In genomic region chr9:79757906-79758669, GRCh38 we compare ENCODE assay signal across 10 cellular contexts.
A peak's percentile ranks its signal among the peaks of the same experiment; 100 is the strongest.
DNase-seq lines count a peak whose midpoint lies in the region; TF ChIP-seq lines count a peak whose summit lies in the region.
"Had no signal": no experiment of that assay in that cellular context is flagged by ENCODE, and none has a peak within 500 bp of the region (broad histone marks: within the 10 kb centered on the region; RNA-seq: fewer than 3 reads in every experiment).

No MANE protein-coding gene starts in this region.

- no peak overlapping the region for H3K4me3 ChIP-seq in Loucy (ENCODE audit: low read length, poor library complexity, severe bottlenecking)
- H3K4me3 ChIP-seq in rectal smooth muscle tissue (ENCODE audit: low read length) = no peak overlapping the region
- H3K4me3 ChIP-seq: thoracic aorta had no signal

- no peaks in the 10 kb centered on the region for H4K20me1 ChIP-seq in Loucy (ENCODE audit: insufficient read depth, low read length, poor library complexity, severe bottlenecking)

- no peak overlapping the region for H3K27ac Mint-ChIP-seq in endothelial cell (ENCODE audit: unreplicated experiment)
- H3K27ac Mint-ChIP-seq in activated naive CD4-positive, alpha-beta T cell treated with anti-CD3 and anti-CD28 coated beads, Interleukin-2, amount 10 ng/mL, durations not matched to agents 7 days and 5 days = no peak overlapping the region

- CTCF ChIA-PET in activated naive CD4-positive, alpha-beta T cell treated with anti-CD3 and anti-CD28 coated beads, Interleukin-2, amount 10 ng/mL, durations not matched to agents 7 days and 5 days (lab: Charles Lee) = no interaction called here

- peaks cover 2% of the 10 kb centered on the region for H3K36me3 Mint-ChIP-seq in endothelial cell (ENCODE audit: low read depth, unreplicated experiment)
- H3K36me3 Mint-ChIP-seq in activated naive CD4-positive, alpha-beta T cell treated with anti-CD3 and anti-CD28 coated beads, Interleukin-2, amount 10 ng/mL, durations not matched to agents 7 days and 5 days = no peaks in the 10 kb centered on the region

- H3K36me3 ChIP-seq in Loucy (ENCODE audit: insufficient read depth, low read length) = no peaks in the 10 kb centered on the region
- H3K36me3 ChIP-seq in rectal smooth muscle tissue (ENCODE audit: control insufficient read depth, insufficient read depth, low read length) = no peaks in the 10 kb centered on the region
- H3K36me3 ChIP-seq: thoracic aorta had no signal

- H3K27ac ChIP-seq in rectal smooth muscle tissue (ENCODE audit: low read depth, low read length) = peak overlapping the region; percentile 27
- no peak overlapping the region for H3K27ac ChIP-seq in substantia nigra (ENCODE audit: low read depth, low read length, poor library complexity, severe bottlenecking)
- H3K27ac ChIP-seq: KMS-11, thoracic aorta had no signal

- TF ChIP-seq CTCF in Loucy (conservative IDR thresholded peaks at IDR 0.05; ENCODE audit: low read length) (peak; percentile 77), endothelial cell (IDR thresholded peaks at IDR 0.05; ENCODE audit: unreplicated experiment) (peak; percentile 42)

- DNase-seq in ELR (ENCODE audit: low read depth) (peak; percentile 58), endothelial cell (ENCODE audit: low spot score) (no peak), COLO668 (lab: John Stamatoyannopoulos, UW; ENCODE audit: unreplicated experiment) (no peak), substantia nigra (lab: John Stamatoyannopoulos, UW) (no peak)
- no peak for DNase-seq in activated naive CD4-positive, alpha-beta T cell treated with anti-CD3 and anti-CD28 coated beads, Interleukin-2, amount 10 ng/mL, durations not matched to agents 7 days and 5 days
- DNase-seq: caudate nucleus had no signal

- H3K9ac ChIP-seq in Loucy (ENCODE audit: low read depth, low read length, poor library complexity, severe bottlenecking) (no peak overlapping the region), rectal smooth muscle tissue (ENCODE audit: low read length) (no peak overlapping the region)
- H3K9ac ChIP-seq: KMS-11 had no signal

- H3K9me3 ChIP-seq in Loucy (ENCODE audit: insufficient read depth, low read depth, low read length) = 0 out of 2 replicates have a peak, but pooled peaks cover 4% of the 10 kb centered on the region
- H3K9me3 ChIP-seq: thoracic aorta had no signal

- H3K79me2 ChIP-seq in Loucy (ENCODE audit: insufficient read depth, low read length) = no peaks in the 10 kb centered on the region

- H3K27me3 ChIP-seq in Loucy (ENCODE audit: insufficient read depth, low read length, poor library complexity, severe bottlenecking) = no peaks in the 10 kb centered on the region
- H3K27me3 ChIP-seq in rectal smooth muscle tissue (ENCODE audit: control insufficient read depth, insufficient read depth, low read length) = no peaks in the 10 kb centered on the region

- no peaks in the 10 kb centered on the region for H3K4me1 Mint-ChIP-seq in endothelial cell (ENCODE audit: unreplicated experiment)
- H3K4me1 Mint-ChIP-seq in activated naive CD4-positive, alpha-beta T cell treated with anti-CD3 and anti-CD28 coated beads, Interleukin-2, amount 10 ng/mL, durations not matched to agents 7 days and 5 days = no peaks in the 10 kb centered on the region

- H2AFZ ChIP-seq in Loucy (ENCODE audit: low read length) = no peak overlapping the region

- H3F3A ChIP-seq in Loucy (ENCODE audit: low read depth) = no peaks in the 10 kb centered on the region

- no peak overlapping the region for H3K4me3 Mint-ChIP-seq in endothelial cell (ENCODE audit: unreplicated experiment)
- H3K4me3 Mint-ChIP-seq in activated naive CD4-positive, alpha-beta T cell treated with anti-CD3 and anti-CD28 coated beads, Interleukin-2, amount 10 ng/mL, durations not matched to agents 7 days and 5 days = no peak overlapping the region

- H3K4me2 ChIP-seq in Loucy (ENCODE audit: low read depth, low read length, poor library complexity, severe bottlenecking) = no peak overlapping the region
- H3K4me2 ChIP-seq: KMS-11 had no signal

- no peaks in the 10 kb centered on the region for H3K9me3 Mint-ChIP-seq in endothelial cell (ENCODE audit: unreplicated experiment)
- H3K9me3 Mint-ChIP-seq in activated naive CD4-positive, alpha-beta T cell treated with anti-CD3 and anti-CD28 coated beads, Interleukin-2, amount 10 ng/mL, durations not matched to agents 7 days and 5 days = no peaks in the 10 kb centered on the region

- H3K27me3 Mint-ChIP-seq in endothelial cell (ENCODE audit: unreplicated experiment) = no peaks in the 10 kb centered on the region
- no peaks in the 10 kb centered on the region for H3K27me3 Mint-ChIP-seq in activated naive CD4-positive, alpha-beta T cell treated with anti-CD3 and anti-CD28 coated beads, Interleukin-2, amount 10 ng/mL, durations not matched to agents 7 days and 5 days

- H3K4me1 ChIP-seq in Loucy (ENCODE audit: insufficient read depth, low read length, poor library complexity, severe bottlenecking) (no peaks in the 10 kb centered on the region), rectal smooth muscle tissue (ENCODE audit: control insufficient read depth, insufficient read depth, low read length) (no peaks in the 10 kb centered on the region)

- no peaks in the 10 kb centered on the region for H3K9me2 ChIP-seq in Loucy (replicated peaks; ENCODE audit: low read depth, low read length)
